Comparison of ENCODE assay signal across 27 cellular contexts in the genomic region with DNA sequence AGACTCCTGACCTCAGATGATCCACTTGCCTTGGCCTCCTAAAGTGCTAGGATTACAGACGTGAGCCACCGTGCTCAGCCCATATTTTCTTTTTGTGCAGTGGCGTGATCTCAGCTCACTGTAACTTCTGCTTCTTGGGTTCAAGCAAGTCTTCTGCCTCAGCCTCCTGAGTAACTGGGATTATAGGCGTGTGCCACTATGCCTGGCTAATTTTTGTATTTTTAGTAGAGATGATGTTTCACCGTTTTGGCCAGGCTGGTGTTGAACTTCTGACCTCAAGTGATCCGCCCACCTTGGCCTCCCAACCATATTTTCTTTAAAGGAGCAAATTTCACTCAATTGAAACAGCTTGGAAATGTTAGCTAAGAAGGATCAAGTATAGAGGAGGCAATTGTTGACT. TPM values are rescaled to one million over a fixed set of nuclear protein-coding genes. Genes with fewer than 3 reads are reported as not detected.
DNase-seq lines count a peak whose midpoint lies in the region; ATAC-seq lines count a peak whose summit lies in the region.
"Had no signal": no experiment of that assay in that cellular context is flagged by ENCODE, and none has a peak within 500 bp of the region (broad histone marks: within the 10 kb centered on the region; RNA-seq: fewer than 3 reads in every experiment).

No MANE protein-coding gene starts in this region.

- H3K4me3 Mint-ChIP-seq in activated CD4-positive, alpha-beta T cell treated with anti-CD3 and anti-CD28 coated beads, Interleukin-2, amount 10 ng/mL, durations not matched to agents 7 days and 5 days, result no peak overlapping the region
- no peak overlapping the region for H3K4me3 Mint-ChIP-seq in activated naive CD8-positive, alpha-beta T cell treated with anti-CD3 and anti-CD28 coated beads, Interleukin-2, amount 50 U/mL, for 24 hours
- H3K4me3 Mint-ChIP-seq: CD8-positive, alpha-beta T cell; HFFc6 had no signal

- H3K27me3 Mint-ChIP-seq in activated CD4-positive, alpha-beta T cell treated with anti-CD3 and anti-CD28 coated beads, Interleukin-2, amount 10 ng/mL, durations not matched to agents 7 days and 5 days, result no peaks in the 10 kb centered on the region
- no peaks in the 10 kb centered on the region for H3K27me3 Mint-ChIP-seq in activated naive CD8-positive, alpha-beta T cell treated with anti-CD3 and anti-CD28 coated beads, Interleukin-2, amount 50 U/mL, for 24 hours

- H3K27ac Mint-ChIP-seq in activated CD4-positive, alpha-beta T cell treated with anti-CD3 and anti-CD28 coated beads, Interleukin-2, amount 10 ng/mL, durations not matched to agents 7 days and 5 days, result peak overlapping the region; percentile 31
- H3K27ac Mint-ChIP-seq in activated naive CD8-positive, alpha-beta T cell treated with anti-CD3 and anti-CD28 coated beads, Interleukin-2, amount 50 U/mL, for 24 hours, result no peak overlapping the region
- H3K27ac Mint-ChIP-seq: CD8-positive, alpha-beta T cell had no signal

- ATAC-seq in left lobe of liver (peak; percentile 64), sciatic nerve (peak; percentile 24), HG02623 (IDR thresholded peaks at IDR 0.05; ENCODE audit: unreplicated experiment) (no peak)
- no peak for ATAC-seq in activated naive CD8-positive, alpha-beta T cell treated with anti-CD3 and anti-CD28 coated beads, Interleukin-2, amount 50 U/mL, for 24 hours
- ATAC-seq: CD8-positive, alpha-beta T cell; GM12878; HepG2; K562 had no signal

- intact Hi-C loops in sciatic nerve (cut with DNase I), result no loop called here

- H3K9me3 Mint-ChIP-seq in activated CD4-positive, alpha-beta T cell treated with anti-CD3 and anti-CD28 coated beads, Interleukin-2, amount 10 ng/mL, durations not matched to agents 7 days and 5 days, result no peaks in the 10 kb centered on the region
- H3K9me3 Mint-ChIP-seq in activated naive CD8-positive, alpha-beta T cell treated with anti-CD3 and anti-CD28 coated beads, Interleukin-2, amount 50 U/mL, for 24 hours, result no peaks in the 10 kb centered on the region
- H3K9me3 Mint-ChIP-seq: CD8-positive, alpha-beta T cell; HFFc6 had no signal

- CTCF ChIA-PET in activated CD4-positive, alpha-beta T cell treated with anti-CD3 and anti-CD28 coated beads, Interleukin-2, amount 10 ng/mL, durations not matched to agents 7 days and 5 days (lab: Charles Lee), result interaction anchor here (1.1 kb wide), 1 partner anchor 23 kb away, joined by 3 read pairs; no protein-coding TSS in a partner anchor

- DNase-seq in activated CD4-positive, alpha-beta T cell treated with anti-CD3 and anti-CD28 coated beads, Interleukin-2, amount 10 ng/mL, durations not matched to agents 7 days and 5 days, result no peak
- no peak for DNase-seq in activated CD4-positive, alpha-beta T cell treated with anti-CD3 and anti-CD28 coated beads, Interleukin-2, amount 50 U/mL, for 4 hours
- DNase-seq in left lobe of liver (ENCODE audit: low spot score) (no peak), sciatic nerve (ENCODE audit: low spot score) (no peak)
- no peak for DNase-seq in activated naive CD8-positive, alpha-beta T cell treated with anti-CD3 and anti-CD28 coated beads, Interleukin-2, amount 50 U/mL, for 24 hours
- no peak for DNase-seq in stimulated activated CD4-positive, alpha-beta T cell treated with anti-CD3 and anti-CD28 coated beads, Interleukin-15, amount 100 ng/mL, for 24 hours
- DNase-seq: 8988T; AML-193; C1 segment of cervical spinal cord; CD8-positive, alpha-beta T cell; DND-41; H7; HFFc6; NCI-H1092 treated with DMSO at 0.1 percent for 48 hours; NCI-H1436 treated with DMSO at 0.1 percent for 48 hours; NCI-H2029; NCI-H345; NCI-H524; NCI-H774; OCI-M1; Right ventricle myocardium superior had no signal

- peaks cover 11% of the 10 kb centered on the region for H3K4me1 Mint-ChIP-seq in activated CD4-positive, alpha-beta T cell treated with anti-CD3 and anti-CD28 coated beads, Interleukin-2, amount 10 ng/mL, durations not matched to agents 7 days and 5 days
- H3K4me1 Mint-ChIP-seq in activated naive CD8-positive, alpha-beta T cell treated with anti-CD3 and anti-CD28 coated beads, Interleukin-2, amount 50 U/mL, for 24 hours, result peaks cover 14% of the 10 kb centered on the region

- peaks cover 38% of the 10 kb centered on the region for H3K36me3 Mint-ChIP-seq in activated CD4-positive, alpha-beta T cell treated with anti-CD3 and anti-CD28 coated beads, Interleukin-2, amount 10 ng/mL, durations not matched to agents 7 days and 5 days (ENCODE audit: low read depth)
- peaks cover 34% of the 10 kb centered on the region for H3K36me3 Mint-ChIP-seq in activated naive CD8-positive, alpha-beta T cell treated with anti-CD3 and anti-CD28 coated beads, Interleukin-2, amount 50 U/mL, for 24 hours (ENCODE audit: low read depth)

- POLR2A ChIA-PET in activated CD4-positive, alpha-beta T cell treated with anti-CD3 and anti-CD28 coated beads, Interleukin-2, amount 10 ng/mL, durations not matched to agents 7 days and 5 days (lab: Charles Lee), result no interaction called here

RNA-seq across cellular contexts. Expression of a gene that starts 16.5 kb away (rescaled TPM):
- 10 to 100 TPM; 42.4 to 44.6 TPM for total RNA-seq in activated CD4-positive, alpha-beta T cell treated with anti-CD3 and anti-CD28 coated beads, Interleukin-2, amount 10 ng/mL, durations not matched to agents 7 days and 5 days
- total RNA-seq in left lobe of liver (22.8 TPM), sciatic nerve (39.5 TPM)

RNA-seq across cellular contexts. Expression of a gene that starts 20.5 kb away (rescaled TPM):
- not detected for total RNA-seq in activated CD4-positive, alpha-beta T cell treated with anti-CD3 and anti-CD28 coated beads, Interleukin-2, amount 10 ng/mL, durations not matched to agents 7 days and 5 days
- total RNA-seq in left lobe of liver (not detected), sciatic nerve (not detected)
- total RNA-seq: CD8-positive, alpha-beta T cell; GM12878; HepG2; HT-29; RPMI7951 had no signal

RNA-seq across cellular contexts. Expression of a gene that starts 35.7 kb away (rescaled TPM):
- not detected for total RNA-seq in activated CD4-positive, alpha-beta T cell treated with anti-CD3 and anti-CD28 coated beads, Interleukin-2, amount 10 ng/mL, durations not matched to agents 7 days and 5 days
- not detected for total RNA-seq in left lobe of liver
- not detected for total RNA-seq in sciatic nerve
- total RNA-seq: CD8-positive, alpha-beta T cell had no signal

Comparison
In these comparisons a context has a peak if more than half of its experiments do, and no peak if none do; other contexts are left out.
1. ATAC-seq: peak in left lobe of liver (single experiment) and sciatic nerve (single experiment); none in activated naive CD8-positive, alpha-beta T cell treated with anti-CD3 and anti-CD28 coated beads, Interleukin-2, amount 50 U/mL, for 24 hours (single experiment) and HG02623 (single experiment).